Comparison of ENCODE assay signal across 1 cellular context in the genomic region with DNA sequence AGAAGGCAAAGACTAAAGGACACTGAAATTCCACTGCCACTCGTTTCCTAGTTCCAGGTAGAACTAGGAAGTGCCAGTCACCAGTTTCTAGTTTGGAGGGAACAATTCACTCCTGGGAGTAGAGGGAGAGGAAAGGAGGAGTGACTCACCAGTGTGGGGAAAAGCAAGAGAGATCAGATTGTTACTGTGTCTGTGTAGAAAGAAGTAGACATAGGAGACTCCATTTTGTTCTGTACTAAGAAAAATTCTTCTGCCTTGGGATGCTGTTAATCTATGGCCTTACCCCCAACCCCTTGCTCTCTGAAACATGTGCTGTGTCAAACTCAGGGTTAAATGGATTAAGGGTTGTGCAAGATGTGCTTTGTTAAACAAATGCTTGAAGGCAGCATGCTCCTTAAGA.
TF ChIP-seq lines count a peak whose summit lies in the region.
"Not testable (repeated sequence)": the region's sequence is repeated elsewhere in the genome, so short reads cannot be mapped to it uniquely, and the experiment has no call there.

No MANE protein-coding gene starts in this region.

TF ChIP-seq in K562, 482 proteins besides CTCF, POLR2A, EP300 and RAD21 (continued from another document):
- TF ChIP-seq, protein P1, sequence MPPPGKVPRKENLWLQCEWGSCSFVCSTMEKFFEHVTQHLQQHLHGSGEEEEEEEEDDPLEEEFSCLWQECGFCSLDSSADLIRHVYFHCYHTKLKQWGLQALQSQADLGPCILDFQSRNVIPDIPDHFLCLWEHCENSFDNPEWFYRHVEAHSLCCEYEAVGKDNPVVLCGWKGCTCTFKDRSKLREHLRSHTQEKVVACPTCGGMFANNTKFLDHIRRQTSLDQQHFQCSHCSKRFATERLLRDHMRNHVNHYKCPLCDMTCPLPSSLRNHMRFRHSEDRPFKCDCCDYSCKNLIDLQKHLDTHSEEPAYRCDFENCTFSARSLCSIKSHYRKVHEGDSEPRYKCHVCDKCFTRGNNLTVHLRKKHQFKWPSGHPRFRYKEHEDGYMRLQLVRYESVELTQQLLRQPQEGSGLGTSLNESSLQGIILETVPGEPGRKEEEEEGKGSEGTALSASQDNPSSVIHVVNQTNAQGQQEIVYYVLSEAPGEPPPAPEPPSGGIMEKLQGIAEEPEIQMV (tag; conservative IDR thresholded peaks at IDR 0.05; ENCODE audit: low read depth) = peak; percentile 78
- TF ChIP-seq MAZ (CRISPR knock-in tag; conservative IDR thresholded peaks at IDR 0.05 in 1 of 2, IDR thresholded peaks at IDR 0.05 in 1 of 2) = peak in 1 of 2 experiments; percentile 47; a peak in 1 of 4 replicates
- TF ChIP-seq ZNF311 (CRISPR knock-in tag; IDR thresholded peaks at IDR 0.05) = peak; percentile 94
- TF ChIP-seq TEAD1 (CRISPR knock-in tag; IDR thresholded peaks at IDR 0.05) = peak in 1 of 2 experiments; percentile 52; a peak in 1 of 4 replicates
- TF ChIP-seq MAFG (tag; conservative IDR thresholded peaks at IDR 0.05) = peak; percentile 22; the same call in 1 of the 2 replicates
- TF ChIP-seq GATAD2A (IDR thresholded peaks at IDR 0.05) = 0 out of 2 replicates have a peak, but pooled peaks have one; percentile 28
- TF ChIP-seq, protein P2, sequence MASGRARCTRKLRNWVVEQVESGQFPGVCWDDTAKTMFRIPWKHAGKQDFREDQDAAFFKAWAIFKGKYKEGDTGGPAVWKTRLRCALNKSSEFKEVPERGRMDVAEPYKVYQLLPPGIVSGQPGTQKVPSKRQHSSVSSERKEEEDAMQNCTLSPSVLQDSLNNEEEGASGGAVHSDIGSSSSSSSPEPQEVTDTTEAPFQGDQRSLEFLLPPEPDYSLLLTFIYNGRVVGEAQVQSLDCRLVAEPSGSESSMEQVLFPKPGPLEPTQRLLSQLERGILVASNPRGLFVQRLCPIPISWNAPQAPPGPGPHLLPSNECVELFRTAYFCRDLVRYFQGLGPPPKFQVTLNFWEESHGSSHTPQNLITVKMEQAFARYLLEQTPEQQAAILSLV (tag; IDR thresholded peaks at IDR 0.05) = peak; percentile 89
- peak; percentile 87 for TF ChIP-seq MEF2D (tag; conservative IDR thresholded peaks at IDR 0.05; ENCODE audit: low read depth)
- 0 out of 2 replicates have a peak, but pooled peaks have one; percentile 53 for TF ChIP-seq ZBTB17 (CRISPR knock-in tag; IDR thresholded peaks at IDR 0.05)
- peak; percentile 94 for TF ChIP-seq ZNF583 (CRISPR knock-in tag; IDR thresholded peaks at IDR 0.05)
- TF ChIP-seq, protein P3, sequence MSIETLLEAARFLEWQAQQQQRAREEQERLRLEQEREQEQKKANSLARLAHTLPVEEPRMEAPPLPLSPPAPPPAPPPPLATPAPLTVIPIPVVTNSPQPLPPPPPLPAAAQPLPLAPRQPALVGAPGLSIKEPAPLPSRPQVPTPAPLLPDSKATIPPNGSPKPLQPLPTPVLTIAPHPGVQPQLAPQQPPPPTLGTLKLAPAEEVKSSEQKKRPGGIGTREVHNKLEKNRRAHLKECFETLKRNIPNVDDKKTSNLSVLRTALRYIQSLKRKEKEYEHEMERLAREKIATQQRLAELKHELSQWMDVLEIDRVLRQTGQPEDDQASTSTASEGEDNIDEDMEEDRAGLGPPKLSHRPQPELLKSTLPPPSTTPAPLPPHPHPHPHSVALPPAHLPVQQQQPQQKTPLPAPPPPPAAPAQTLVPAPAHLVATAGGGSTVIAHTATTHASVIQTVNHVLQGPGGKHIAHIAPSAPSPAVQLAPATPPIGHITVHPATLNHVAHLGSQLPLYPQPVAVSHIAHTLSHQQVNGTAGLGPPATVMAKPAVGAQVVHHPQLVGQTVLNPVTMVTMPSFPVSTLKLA (conservative IDR thresholded peaks at IDR 0.05) = 0 out of 4 replicates have a peak, but pooled peaks of 1 of the 2 experiments have one; percentile 19
- TF ChIP-seq ZNF589 (CRISPR knock-in tag; IDR thresholded peaks at IDR 0.05; ENCODE audit: low read depth) = peak; percentile 45; the same call in 1 of the 2 replicates
- TF ChIP-seq NR2C1 (IDR thresholded peaks at IDR 0.05) = not testable (repeated sequence)
- TF ChIP-seq NR2C1 (tag; IDR thresholded peaks at IDR 0.05) = peak; percentile 91
- TF ChIP-seq CXXC5 (CRISPR knock-in tag; IDR thresholded peaks at IDR 0.05) = peak; percentile 84
- peak; percentile 99 for TF ChIP-seq ZNF592 (IDR thresholded peaks at IDR 0.05)
